8 cellular contexts compared by ENCODE assay signal in the genomic region with DNA sequence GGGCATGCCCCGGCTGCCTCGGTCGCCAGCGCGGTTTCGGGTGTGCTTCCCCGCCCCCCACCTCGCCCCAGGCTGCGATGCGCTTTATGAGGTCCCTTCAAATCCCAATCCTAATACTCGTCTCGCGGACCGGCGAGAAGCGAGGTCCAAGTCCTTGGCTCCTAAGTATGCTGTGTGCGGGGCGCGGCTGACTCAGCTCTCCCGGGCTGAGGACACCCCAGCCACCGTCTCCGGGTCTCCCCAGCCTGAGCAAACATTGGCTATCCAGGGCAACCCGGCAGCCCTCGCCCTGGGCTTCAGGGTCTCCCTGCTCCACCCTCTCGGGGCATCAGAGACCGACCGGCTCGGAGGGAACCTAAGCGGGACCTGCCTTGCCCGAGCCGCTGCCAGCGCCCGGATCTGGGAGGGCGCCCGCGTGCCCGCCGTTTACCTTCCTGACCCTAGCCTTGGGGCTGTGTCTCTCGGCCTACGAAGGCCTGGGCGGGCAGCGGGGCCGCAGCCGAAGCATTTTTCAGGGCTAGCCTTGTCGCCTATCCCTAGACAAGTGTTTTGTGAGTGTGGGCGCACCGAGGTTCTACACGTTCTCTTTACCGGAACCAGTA. TPM values are rescaled to one million over a fixed set of nuclear protein-coding genes. Genes with fewer than 3 reads are reported as not detected.
DNase-seq lines count a peak whose midpoint lies in the region; ATAC-seq, FAIRE-seq and TF ChIP-seq lines count a peak whose summit lies in the region.

No MANE protein-coding gene starts in this region.

- no peaks in the 10 kb centered on the region for H3K79me2 ChIP-seq in HepG2 (ENCODE audit: insufficient read depth, low read length)

- peak overlapping the region; percentile 86 for H3K27ac Mint-ChIP-seq in activated B cell treated with CpG ODN at 0.5 μM for 24 hours

- peaks cover 14 to 78% of the 10 kb centered on the region in 2 experiments for H3K27me3 ChIP-seq in HepG2 (ENCODE audit: control insufficient read depth in 1 of 2, insufficient read depth in 2 of 2, low read length in 2 of 2)

- FAIRE-seq in HepG2 (lab: Jason Lieb, UNC), result no peak

- WGBS in HepG2 (ENCODE audit: low lambda C conversion rate), result 0% methylated on average over 4 of the region's 49 CpGs

- peaks cover 43% of the 10 kb centered on the region for H3K36me3 Mint-ChIP-seq in activated B cell treated with CpG ODN at 0.5 μM for 24 hours (ENCODE audit: low read depth)

- TF ChIP-seq POLR2A in HepG2 (IDR thresholded peaks at IDR 0.05; ENCODE audit: insufficient read depth in 1 of 2, low read depth in 2 of 2, low read length in 2 of 2), result no peak

- no peaks in the 10 kb centered on the region for H3K27me3 Mint-ChIP-seq in activated B cell treated with CpG ODN at 0.5 μM for 24 hours

- H4K20me1 ChIP-seq in HepG2 (ENCODE audit: insufficient read depth, low read length), result 0 out of 2 replicates have a peak, but pooled peaks cover 2% of the 10 kb centered on the region

- TF ChIP-seq EP300 in HepG2 (IDR thresholded peaks at IDR 0.05; ENCODE audit: low read depth in 2 of 2, low read length in 2 of 2) (no peak), HepG2 (CRISPR knock-in tag; IDR thresholded peaks at IDR 0.05; ENCODE audit: borderline replicate concordance) (no peak)

- no peaks in the 10 kb centered on the region for H3K36me3 ChIP-seq in HepG2 (replicated peaks in 1 of 2; ENCODE audit: control insufficient read depth in 1 of 2, insufficient read depth in 2 of 2, low read length in 2 of 2)

- H3K9ac ChIP-seq in HepG2 (ENCODE audit: insufficient read depth, low read depth, low read length), result no peak overlapping the region

- CTCF ChIA-PET in AG04449 (lab: Yijun Ruan, JAX) (interaction anchor here (1.2 kb wide), 1 partner anchor 28 kb away, joined by 3 read pairs; no protein-coding TSS in a partner anchor), activated B cell treated with CpG ODN at 0.5 μM for 24 hours (lab: Charles Lee) (interaction anchor here (0.7 to 1.6 kb wide), 6 partner anchors 35 to 112 kb away, joined by 3 to 6 read pairs (median 4); no protein-coding TSS in a partner anchor), HepG2 (lab: Yijun Ruan, JAX; ENCODE audit: low intra/inter-chr PET ratio, low total read pairs) (no interaction called here)

- H3K9me3 Mint-ChIP-seq in activated B cell treated with CpG ODN at 0.5 μM for 24 hours, result no peaks in the 10 kb centered on the region

- intact Hi-C loops in activated B cell treated with CpG ODN at 0.5 μM for 24 hours (cut with micrococcal nuclease) (loop anchor here (1.0 to 10.0 kb wide), 5 partner anchors 26 to 204 kb away; a partner anchor contains a TSS), HepG2 (cut with micrococcal nuclease; ENCODE audit: unreplicated experiment) (no loop called here)

- H3K4me3 Mint-ChIP-seq in activated B cell treated with CpG ODN at 0.5 μM for 24 hours, result peak overlapping the region; percentile 93

- no peak for TF ChIP-seq CTCF in AG04449 (IDR thresholded peaks at IDR 0.05; ENCODE audit: insufficient read depth, low read length, missing control alignments)
- TF ChIP-seq CTCF in activated B cell treated with CpG ODN at 0.5 μM for 24 hours (IDR thresholded peaks at IDR 0.05), result no peak
- no peak for TF ChIP-seq CTCF in coronary artery (IDR thresholded peaks at IDR 0.05)
- TF ChIP-seq CTCF in HepG2 (CRISPR knock-in tag; IDR thresholded peaks at IDR 0.05), result no peak

- ATAC-seq in GM18517 (IDR thresholded peaks at IDR 0.05; ENCODE audit: unreplicated experiment) (peak; percentile 20), activated B cell treated with CpG ODN at 0.5 μM for 24 hours (ENCODE audit: low read depth) (peak; percentile 23), HepG2 (peak; percentile 63)

- H3K4me2 ChIP-seq in HepG2 (ENCODE audit: low read depth, low read length), result peak overlapping the region; percentile 55

- peaks cover 62% of the 10 kb centered on the region for H3K4me1 Mint-ChIP-seq in activated B cell treated with CpG ODN at 0.5 μM for 24 hours

- no peak overlapping the region for H2AFZ ChIP-seq in HepG2 (ENCODE audit: low read length)

- H3K4me3 ChIP-seq in AG04449 (ENCODE audit: low read depth, low read length) (peak overlapping the region; percentile 65), coronary artery (peak overlapping the region; percentile 94), HepG2 (replicated peaks in 1 of 3; ENCODE audit: insufficient read depth in 1 of 3, low read depth in 2 of 3, low read length in 3 of 3) (peak overlapping the region in 2 of 3 experiments; percentile 21 to 49; a peak in 1 of 6 replicates)
- H3K4me3 ChIP-seq in Jurkat, Clone E6-1 (ENCODE audit: low read length), result peak overlapping the region; percentile 94

- POLR2A ChIA-PET in AG04449 (lab: Yijun Ruan, JAX) (no interaction called here), activated B cell treated with CpG ODN at 0.5 μM for 24 hours (lab: Charles Lee) (interaction anchor here (0.7 to 9.0 kb wide), 14 partner anchors 24 to 97 kb away, joined by 3 to 95 read pairs (median 17); no protein-coding TSS in a partner anchor), HepG2 (lab: Yijun Ruan, JAX) (no interaction called here)

- H3K9me3 ChIP-seq in HepG2 (ENCODE audit: low read length), result no peaks in the 10 kb centered on the region

- no TSS peak for BruUV-seq in HepG2 (replicated peaks; lab: Mats Ljungman, UMichigan)

- DNase-seq in AG04449 (ENCODE audit: low read depth, low spot score) (no peak), activated B cell treated with CpG ODN at 0.5 μM for 24 hours (peak; percentile 58), coronary artery (ENCODE audit: low spot score) (peak; percentile 82), HepG2 (ENCODE audit: low spot score) (no peak)
- DNase-seq in Jurkat, Clone E6-1 (ENCODE audit: low read depth, low spot score), result no peak
- peak; percentile 73 for DNase-seq in stimulated activated CD8-positive, alpha-beta memory T cell treated with anti-CD3 and anti-CD28 coated beads, Interleukin-4, amount 100 ng/mL, for 48 hours
- DNase-seq in effector CD4-positive, alpha-beta T cell, result no peak

- H3K27ac ChIP-seq in coronary artery (peak overlapping the region; percentile 55 to 86), HepG2 (ENCODE audit: extremely low read length, insufficient read depth, low read length) (no peak overlapping the region)

- in situ Hi-C loops in HepG2 (cut with HindIII; ENCODE audit: extremely low pct_ligation_motif_present, low pct_unique_long_range_greater_than_20kb), result no loop called here

- TF ChIP-seq RAD21 in HepG2 (CRISPR knock-in tag; IDR thresholded peaks at IDR 0.05), result no peak

- peaks cover 15% of the 10 kb centered on the region for H3K4me1 ChIP-seq in HepG2 (ENCODE audit: insufficient read depth, low read length)

TF ChIP-seq in HepG2, 621 proteins besides CTCF, POLR2A, EP300 and RAD21 (continues in another document):
- TF ChIP-seq ZNF367 (CRISPR knock-in tag; IDR thresholded peaks at IDR 0.05; ENCODE audit: borderline replicate concordance), result no peak
- TF ChIP-seq, protein P1, sequence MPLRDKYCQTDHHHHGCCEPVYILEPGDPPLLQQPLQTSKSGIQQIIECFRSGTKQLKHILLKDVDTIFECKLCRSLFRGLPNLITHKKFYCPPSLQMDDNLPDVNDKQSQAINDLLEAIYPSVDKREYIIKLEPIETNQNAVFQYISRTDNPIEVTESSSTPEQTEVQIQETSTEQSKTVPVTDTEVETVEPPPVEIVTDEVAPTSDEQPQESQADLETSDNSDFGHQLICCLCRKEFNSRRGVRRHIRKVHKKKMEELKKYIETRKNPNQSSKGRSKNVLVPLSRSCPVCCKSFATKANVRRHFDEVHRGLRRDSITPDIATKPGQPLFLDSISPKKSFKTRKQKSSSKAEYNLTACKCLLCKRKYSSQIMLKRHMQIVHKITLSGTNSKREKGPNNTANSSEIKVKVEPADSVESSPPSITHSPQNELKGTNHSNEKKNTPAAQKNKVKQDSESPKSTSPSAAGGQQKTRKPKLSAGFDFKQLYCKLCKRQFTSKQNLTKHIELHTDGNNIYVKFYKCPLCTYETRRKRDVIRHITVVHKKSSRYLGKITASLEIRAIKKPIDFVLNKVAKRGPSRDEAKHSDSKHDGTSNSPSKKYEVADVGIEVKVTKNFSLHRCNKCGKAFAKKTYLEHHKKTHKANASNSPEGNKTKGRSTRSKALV (CRISPR knock-in tag; IDR thresholded peaks at IDR 0.05), result peak; percentile 24; the same call in 1 of the 2 replicates
- 0 out of 2 replicates have a peak, but pooled peaks have one; percentile 57 for TF ChIP-seq HNRNPL (IDR thresholded peaks at IDR 0.05; ENCODE audit: low read depth, low read length)

RNA-seq across cellular contexts. Expression of a gene that starts 1.2 kb away (rescaled TPM):
- 9.5 TPM for polyA plus RNA-seq in Jurkat, Clone E6-1 (2012; ENCODE audit: insufficient read depth, insufficient read length)
- 88.5 and 97.3 TPM in 2 replicates for total RNA-seq in activated B cell treated with CpG ODN at 0.5 μM for 24 hours
- total RNA-seq in HepG2 (2016; rRNA removed; fragmentation: Illumina TruSeq; extraction: Trizol), result not detected in 2 replicates
- not detected in 2 replicates for total RNA-seq in HepG2 (2016; cell fraction: cytosol; rRNA removed; fragmentation: Illumina TruSeq; extraction: Trizol; ENCODE audit: low read depth)
- not detected in 2 replicates for total RNA-seq in HepG2 (2016; cell fraction: insoluble cytoplasmic fraction; rRNA removed; fragmentation: Illumina TruSeq; extraction: Trizol)
- not detected in 2 replicates for total RNA-seq in HepG2 (2016; cell fraction: membrane; rRNA removed; fragmentation: Illumina TruSeq; extraction: Trizol)
- total RNA-seq in HepG2 (2016; cell fraction: nucleus; rRNA removed; fragmentation: Illumina TruSeq; extraction: Trizol), result not detected in 2 replicates
- polyA plus RNA-seq in HepG2 (2011; rRNA removed), result not detected in 2 replicates
- not detected in 2 replicates for polyA plus RNA-seq in HepG2 (2011; cell fraction: cytosol; rRNA removed)
- polyA plus RNA-seq in HepG2 (2011; cell fraction: nucleus; rRNA removed), result not detected in 2 replicates
- not detected in 2 replicates for polyA plus RNA-seq in HepG2 (2012)
- not detected in 2 replicates for polyA plus RNA-seq in HepG2 (2016; cell fraction: cytosol; fragmentation: Illumina TruSeq; extraction: Trizol; ENCODE audit: low read depth)
- not detected in 2 replicates for polyA plus RNA-seq in HepG2 (2016; cell fraction: insoluble cytoplasmic fraction; fragmentation: Illumina TruSeq; extraction: Trizol; ENCODE audit: low read depth)
- polyA plus RNA-seq in HepG2 (2016; cell fraction: membrane; fragmentation: Illumina TruSeq; extraction: Trizol; ENCODE audit: low read depth), result not detected in 2 replicates
- not detected in 2 replicates for polyA plus RNA-seq in HepG2 (2016; cell fraction: nucleus; fragmentation: Illumina TruSeq; extraction: Trizol; ENCODE audit: insufficient read depth, low read depth)
- 0.84 TPM in 1 of 2 replicates, not detected in the other for polyA minus RNA-seq in HepG2 (2011; rRNA and poly(A)+ RNA removed; ENCODE audit: low replicate concordance)
- polyA minus RNA-seq in HepG2 (2011; cell fraction: cytosol; rRNA and poly(A)+ RNA removed), result not detected in 2 replicates
- not detected in 2 replicates for polyA minus RNA-seq in HepG2 (2011; cell fraction: nucleus; rRNA and poly(A)+ RNA removed)

Comparison
In these comparisons a context has a peak if more than half of its experiments do, and no peak if none do; other contexts are left out.
1. DNase-seq: peak in activated B cell treated with CpG ODN at 0.5 μM for 24 hours (single experiment), coronary artery (single experiment) and stimulated activated CD8-positive, alpha-beta memory T cell treated with anti-CD3 and anti-CD28 coated beads, Interleukin-4, amount 100 ng/mL, for 48 hours (single experiment); none in AG04449 (single experiment), Jurkat, Clone E6-1 (single experiment), HepG2 (single experiment) and effector CD4-positive, alpha-beta T cell (single experiment).
2. H3K4me3 ChIP-seq: peak in every context shown above with its lines; median percentile 94 in Jurkat, Clone E6-1; 94 in coronary artery; 65 in AG04449; 35 in HepG2.
3. RNA of a gene that starts 1.2 kb away (total RNA-seq): 88.5 to 97.3 TPM in activated B cell treated with CpG ODN at 0.5 μM for 24 hours; not detected in HepG2; every median in the first group is over 10 times any median in the second.
4. Peak in every context shown above with its lines, with median percentiles within 50 percentile points of each other: ATAC-seq.